Comparison of ENCODE assay signal across 8 cellular contexts in the genomic region with DNA sequence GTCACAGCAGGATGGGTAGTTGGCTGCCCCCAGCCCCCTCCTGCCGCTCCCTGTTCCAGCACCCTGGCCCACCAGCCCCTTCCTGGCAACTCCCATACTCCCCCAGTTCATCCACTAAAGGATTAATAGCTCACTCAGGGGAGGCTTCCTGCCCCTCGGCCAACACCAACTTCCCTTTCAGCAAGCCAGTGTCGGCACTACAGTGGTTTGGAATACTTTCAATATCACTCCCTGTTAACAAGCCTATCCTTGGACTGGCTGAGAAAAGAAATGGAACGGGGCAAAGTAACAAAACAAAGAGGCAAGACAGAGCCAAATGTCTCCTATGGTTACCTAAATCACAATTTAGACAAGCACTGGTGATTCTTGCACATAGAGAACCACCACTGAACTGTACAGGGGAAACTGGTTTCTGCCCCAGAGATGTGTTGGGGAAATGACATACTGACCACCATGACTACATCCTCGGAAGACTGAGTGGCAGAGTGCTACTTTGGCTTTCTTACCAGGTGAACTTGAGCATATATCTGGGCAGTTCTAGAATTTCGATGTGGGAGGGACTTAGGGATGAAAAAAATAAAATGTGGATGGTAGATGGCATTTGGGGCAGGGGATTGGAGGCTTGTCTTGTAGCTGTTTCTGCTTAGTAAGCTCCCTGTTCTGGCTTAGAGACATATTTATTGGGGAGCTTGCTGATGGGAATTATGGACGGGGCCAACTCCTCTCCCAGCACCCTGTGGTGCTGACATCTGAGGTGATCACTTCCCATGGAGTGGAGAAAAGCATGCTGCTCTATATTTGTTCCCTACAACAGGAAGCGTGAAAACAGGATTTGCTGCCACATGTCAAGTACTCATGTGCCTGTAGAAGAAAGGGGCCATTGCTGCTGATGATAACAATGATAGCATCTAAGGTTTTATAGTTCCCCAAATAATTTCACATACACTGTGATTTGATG. TPM values are rescaled to one million over a fixed set of nuclear protein-coding genes. Genes with fewer than 3 reads are reported as not detected.
A peak's percentile ranks its signal among the peaks of the same experiment; 100 is the strongest.
DNase-seq lines count a peak whose midpoint lies in the region; ATAC-seq and TF ChIP-seq lines count a peak whose summit lies in the region.

No MANE protein-coding gene starts in this region.

- WGBS in SK-N-SH (ENCODE audit: low lambda C conversion rate) = 63% methylated on average over 8 of the region's 8 CpGs
- 37 to 43% methylated on average over 8 of the region's 8 CpGs for WGBS in upper lobe of left lung, 2 donors

- H2AFZ ChIP-seq in SK-N-SH (ENCODE audit: low read depth) = no peak overlapping the region

- TF ChIP-seq EP300 in SK-N-SH (IDR thresholded peaks at IDR 0.05; ENCODE audit: borderline replicate concordance in 1 of 2, low read depth in 1 of 2, low read length in 1 of 2) = no peak
- TF ChIP-seq EP300 in upper lobe of left lung (IDR thresholded peaks at IDR 0.05) = no peak

- TF ChIP-seq CTCF in SK-N-SH (IDR thresholded peaks at IDR 0.05) (no peak), astrocyte of the cerebellum (IDR thresholded peaks at IDR 0.05; ENCODE audit: low read depth, low read length, missing control alignments) (no peak), upper lobe of left lung (IDR thresholded peaks at IDR 0.05) (no peak)

- H3K27ac ChIP-seq in SK-N-SH (ENCODE audit: low read depth in 2 of 2, low read length in 1 of 2) (peak overlapping the region in 1 of 2 experiments; percentile 97; a peak in 3 of 4 replicates), upper lobe of left lung (peak overlapping the region; percentile 27 to 86 (median 62))

- H3K4me2 ChIP-seq in SK-N-SH = peak overlapping the region; percentile 76

- no peaks in the 10 kb centered on the region for H3K27me3 ChIP-seq in SK-N-SH (ENCODE audit: insufficient read depth)
- H3K27me3 ChIP-seq in upper lobe of left lung = no peaks in the 10 kb centered on the region

- H3K36me3 ChIP-seq in SK-N-SH (replicated peaks in 1 of 2; ENCODE audit: control insufficient read depth in 1 of 2, insufficient read depth in 2 of 2, low read length in 1 of 2) (no peaks in the 10 kb centered on the region), upper lobe of left lung (no peaks in the 10 kb centered on the region)

- peaks cover 54% of the 10 kb centered on the region for H3K4me1 Mint-ChIP-seq in activated T-helper 2 cell treated with anti-CD3 and anti-CD28 coated beads, Interferon-gamma antibody, Interleukin-2, Interleukin-4, amounts not matched to agents 10 μg/mL and 5 μg/mL and 100 μg/mL, durations not matched to agents 14 hours and 24 hours and 36 hours (ENCODE audit: low read depth)

- CTCF ChIA-PET in SK-N-SH (lab: Yijun Ruan, JAX) = interaction anchor here (1.4 to 5.3 kb wide), 3 partner anchors 9 to 346 kb away, joined by 3 to 35 read pairs (median 5); no protein-coding TSS in a partner anchor

- no peak overlapping the region for H3K4me3 ChIP-seq in SK-N-SH (ENCODE audit: low read depth in 2 of 2, low read length in 1 of 2)
- H3K4me3 ChIP-seq in astrocyte of the cerebellum (ENCODE audit: low read depth, low read length) = no peak overlapping the region
- no peak overlapping the region for H3K4me3 ChIP-seq in upper lobe of left lung

- H3K4me1 ChIP-seq in SK-N-SH (ENCODE audit: control insufficient read depth in 1 of 2, insufficient read depth in 2 of 2, low read depth in 1 of 2, low read length in 1 of 2) = peaks cover 14 to 71% of the 10 kb centered on the region in 2 experiments; a peak in 3 of 4 replicates
- H3K4me1 ChIP-seq in upper lobe of left lung = peaks cover 43 to 54% (median 52%) of the 10 kb centered on the region in 4 donors

- DNase-seq in SK-N-SH = no peak
- DNase-seq in astrocyte of the cerebellum (ENCODE audit: low read depth) = peak; percentile 70
- DNase-seq in left kidney (ENCODE audit: low read depth, low spot score) = peak; percentile 50
- DNase-seq in upper lobe of left lung = peak in 1 of 2 donors; percentile 21
- DNase-seq in activated CD4-positive, CD25-positive, alpha-beta regulatory T cell treated with anti-CD3 and anti-CD28 coated beads, Interleukin-2, amount 50 U/mL, for 72 hours = no peak
- no peak for DNase-seq in anterior cingulate cortex (lab: John Stamatoyannopoulos, UW)
- DNase-seq in activated T-helper 2 cell treated with anti-CD3 and anti-CD28 coated beads, Interferon-gamma antibody, Interleukin-2, Interleukin-4, amounts not matched to agents 10 μg/mL and 5 μg/mL and 100 μg/mL, durations not matched to agents 14 hours and 24 hours and 36 hours (ENCODE audit: low spot score) = no peak

- intact Hi-C loops in activated T-helper 2 cell treated with anti-CD3 and anti-CD28 coated beads, Interferon-gamma antibody, Interleukin-2, Interleukin-4, amounts not matched to agents 10 μg/mL and 5 μg/mL and 100 μg/mL, durations not matched to agents 14 hours and 24 hours and 36 hours (cut with micrococcal nuclease) = loop anchor here (5.0 to 10.0 kb wide), 3 partner anchors 127 to 627 kb away; partner anchors contain the start of genes FBXO28 and NVL

- H3F3A ChIP-seq in SK-N-SH (replicated peaks; ENCODE audit: insufficient read depth) = peaks cover 61% of the 10 kb centered on the region

- H3K27me3 Mint-ChIP-seq in activated T-helper 2 cell treated with anti-CD3 and anti-CD28 coated beads, Interferon-gamma antibody, Interleukin-2, Interleukin-4, amounts not matched to agents 10 μg/mL and 5 μg/mL and 100 μg/mL, durations not matched to agents 14 hours and 24 hours and 36 hours (ENCODE audit: low read depth) = no peaks in the 10 kb centered on the region

- no peaks in the 10 kb centered on the region for H3K36me3 Mint-ChIP-seq in activated T-helper 2 cell treated with anti-CD3 and anti-CD28 coated beads, Interferon-gamma antibody, Interleukin-2, Interleukin-4, amounts not matched to agents 10 μg/mL and 5 μg/mL and 100 μg/mL, durations not matched to agents 14 hours and 24 hours and 36 hours (ENCODE audit: low read depth)

- TF ChIP-seq RAD21 in SK-N-SH (IDR thresholded peaks at IDR 0.05; ENCODE audit: low read length) = no peak

- in situ Hi-C loops in astrocyte of the cerebellum (cut with HindIII; ENCODE audit: low sequenced_read_pairs) = no loop called here

- no peak for TF ChIP-seq POLR2A in upper lobe of left lung (IDR thresholded peaks at IDR 0.05)

- no peaks in the 10 kb centered on the region for H4K20me1 ChIP-seq in SK-N-SH (ENCODE audit: insufficient read depth)

- H3K9ac ChIP-seq in SK-N-SH = peak overlapping the region; percentile 1; the same call in 1 of the 2 replicates

- H3K9me3 Mint-ChIP-seq in activated T-helper 2 cell treated with anti-CD3 and anti-CD28 coated beads, Interferon-gamma antibody, Interleukin-2, Interleukin-4, amounts not matched to agents 10 μg/mL and 5 μg/mL and 100 μg/mL, durations not matched to agents 14 hours and 24 hours and 36 hours = no peaks in the 10 kb centered on the region

- no peak overlapping the region for H3K27ac Mint-ChIP-seq in activated T-helper 2 cell treated with anti-CD3 and anti-CD28 coated beads, Interferon-gamma antibody, Interleukin-2, Interleukin-4, amounts not matched to agents 10 μg/mL and 5 μg/mL and 100 μg/mL, durations not matched to agents 14 hours and 24 hours and 36 hours

- ATAC-seq in SK-N-SH treated with all-trans-retinoic acid at 6 μM for 48 hours (no peak), upper lobe of left lung (ENCODE audit: low FRiP score in 2 of 2) (no peak)

- peaks cover 10% of the 10 kb centered on the region; the same call in 1 of the 2 replicates for H3K79me2 ChIP-seq in SK-N-SH (ENCODE audit: insufficient read depth)

- no peaks in the 10 kb centered on the region for H3K9me2 ChIP-seq in SK-N-SH

- no peak overlapping the region for H3K4me3 Mint-ChIP-seq in activated T-helper 2 cell treated with anti-CD3 and anti-CD28 coated beads, Interferon-gamma antibody, Interleukin-2, Interleukin-4, amounts not matched to agents 10 μg/mL and 5 μg/mL and 100 μg/mL, durations not matched to agents 14 hours and 24 hours and 36 hours (ENCODE audit: low read depth)

- H3K9me3 ChIP-seq in SK-N-SH = no peaks in the 10 kb centered on the region
- no peaks in the 10 kb centered on the region for H3K9me3 ChIP-seq in upper lobe of left lung

- POLR2A ChIA-PET in SK-N-SH (lab: Yijun Ruan, JAX) = no interaction called here

TF ChIP-seq in SK-N-SH, 30 proteins besides CTCF, POLR2A, EP300 and RAD21 (continues in another document):
- TF ChIP-seq FOSL2 (IDR thresholded peaks at IDR 0.05; ENCODE audit: borderline replicate concordance, low read depth) (no peak), USF2 (IDR thresholded peaks at IDR 0.05; ENCODE audit: borderline replicate concordance, low read depth, low read length) (no peak)

TF ChIP-seq in SK-N-SH treated with all-trans-retinoic acid at 6 μM for 48 hours, 23 proteins besides CTCF, POLR2A, EP300 and RAD21 (continues in another document):
- TF ChIP-seq GLIS3 (CRISPR knock-in tag; IDR thresholded peaks at IDR 0.05) = no peak
- TF ChIP-seq ISL1 (CRISPR knock-in tag; IDR thresholded peaks at IDR 0.05) = no peak
- TF ChIP-seq RARB (CRISPR knock-in tag; IDR thresholded peaks at IDR 0.05) = no peak
- no peak for TF ChIP-seq ARNTL (CRISPR knock-in tag; IDR thresholded peaks at IDR 0.05; ENCODE audit: borderline replicate concordance, low read depth)
- TF ChIP-seq ZFP30 (CRISPR knock-in tag; IDR thresholded peaks at IDR 0.05) = no peak
- TF ChIP-seq ZC3H10 (CRISPR knock-in tag; IDR thresholded peaks at IDR 0.05) = no peak
- no peak for TF ChIP-seq ZFP3 (CRISPR knock-in tag; IDR thresholded peaks at IDR 0.05)

RNA-seq across cellular contexts. Expression of gene CAPN2, which starts 7.1 kb away (rescaled TPM):
- polyA plus RNA-seq in SK-N-SH (2012; rRNA removed) = 208 and 209 TPM in 2 replicates
- 177 and 181 TPM in 2 replicates for polyA plus RNA-seq in SK-N-SH (2012; cell fraction: cytosol; rRNA removed)
- polyA plus RNA-seq in SK-N-SH (2012; cell fraction: nucleus; rRNA removed) = 432 and 454 TPM in 2 replicates
- total RNA-seq in upper lobe of left lung = 1,000 to 10,000 TPM in 1 of 6 donors, 100 to 1,000 TPM in 5; 271 to 1,436 (median 427) TPM
- total RNA-seq in activated T-helper 2 cell treated with anti-CD3 and anti-CD28 coated beads, Interferon-gamma antibody, Interleukin-2, Interleukin-4, amounts not matched to agents 10 μg/mL and 5 μg/mL and 100 μg/mL, durations not matched to agents 14 hours and 24 hours and 36 hours = 91.3 and 93.5 TPM in 2 replicates

RNA-seq across cellular contexts. Expression of gene CAPN8, which starts 39.7 kb away (rescaled TPM):
- polyA plus RNA-seq in SK-N-SH (2012; rRNA removed) = not detected in 2 replicates
- polyA plus RNA-seq in SK-N-SH (2012; cell fraction: cytosol; rRNA removed) = not detected in 2 replicates
- 0.04 and 0.11 TPM in 2 replicates for polyA plus RNA-seq in SK-N-SH (2012; cell fraction: nucleus; rRNA removed)
- 100 to 1,000 TPM in 1 of 6 donors, 10 to 100 TPM in 5; 40.3 to 274 (median 74.3) TPM for total RNA-seq in upper lobe of left lung
- not detected in 2 replicates for total RNA-seq in activated T-helper 2 cell treated with anti-CD3 and anti-CD28 coated beads, Interferon-gamma antibody, Interleukin-2, Interleukin-4, amounts not matched to agents 10 μg/mL and 5 μg/mL and 100 μg/mL, durations not matched to agents 14 hours and 24 hours and 36 hours

Comparison
In these comparisons a context has a peak if more than half of its experiments do, and no peak if none do; other contexts are left out.
1. DNase-seq: peak in astrocyte of the cerebellum (single experiment) and left kidney (single experiment); none in SK-N-SH (single experiment), activated CD4-positive, CD25-positive, alpha-beta regulatory T cell treated with anti-CD3 and anti-CD28 coated beads, Interleukin-2, amount 50 U/mL, for 72 hours (single experiment), anterior cingulate cortex (0 of 58) and activated T-helper 2 cell treated with anti-CD3 and anti-CD28 coated beads, Interferon-gamma antibody, Interleukin-2, Interleukin-4, amounts not matched to agents 10 μg/mL and 5 μg/mL and 100 μg/mL, durations not matched to agents 14 hours and 24 hours and 36 hours (single experiment).
2. RNA of gene CAPN8, which starts 39.7 kb away (total RNA-seq): 40.3 to 274 TPM in upper lobe of left lung; not detected in activated T-helper 2 cell treated with anti-CD3 and anti-CD28 coated beads, Interferon-gamma antibody, Interleukin-2, Interleukin-4, amounts not matched to agents 10 μg/mL and 5 μg/mL and 100 μg/mL, durations not matched to agents 14 hours and 24 hours and 36 hours; every median in the first group is over 10 times any median in the second.